1 cellular context compared by ENCODE assay signal in genomic region chr9:133584167-133584558, GRCh38.
TF ChIP-seq lines count a peak whose summit lies in the region.

No MANE protein-coding gene starts in this region.

TF ChIP-seq in GM23338, 12 proteins besides CTCF, POLR2A, EP300 and RAD21:
- TF ChIP-seq ZNF114 (CRISPR knock-in tag; IDR thresholded peaks at IDR 0.05) (no peak), ZNF331 (CRISPR knock-in tag; IDR thresholded peaks at IDR 0.05; ENCODE audit: low read depth) (no peak), CREB1 (CRISPR knock-in tag; IDR thresholded peaks at IDR 0.05; ENCODE audit: low read depth) (no peak), STAT1 (IDR thresholded peaks at IDR 0.05; ENCODE audit: unreplicated experiment) (no peak), ETS1 (IDR thresholded peaks at IDR 0.05) (no peak), ZNF462 (CRISPR knock-in tag; IDR thresholded peaks at IDR 0.05) (no peak), REST (IDR thresholded peaks at IDR 0.05; ENCODE audit: unreplicated experiment) (no peak), NANOG (IDR thresholded peaks at IDR 0.05; ENCODE audit: borderline replicate concordance) (no peak), JUNB (IDR thresholded peaks at IDR 0.05; ENCODE audit: unreplicated experiment) (no peak), POLR2AphosphoS5 (IDR thresholded peaks at IDR 0.05; ENCODE audit: low read depth) (no peak), EZH2phosphoT487 (IDR thresholded peaks at IDR 0.05; ENCODE audit: unreplicated experiment) (no peak), EZH2 (IDR thresholded peaks at IDR 0.05; ENCODE audit: low read depth, unreplicated experiment) (no peak)
